27 cellular contexts compared by ENCODE assay signal in genomic region chr9:78557540-78557939, GRCh38.
"Had no signal": no experiment of that assay in that cellular context is flagged by ENCODE, and none has a peak within 500 bp of the region (broad histone marks: within the 10 kb centered on the region; RNA-seq: fewer than 3 reads in every experiment).

No MANE protein-coding gene starts in this region.

- DNase-seq: hypothalamus; immature natural killer cell; kidney; left ventricle myocardium inferior; mesendoderm; naive B cell; natural killer cell; nephron progenitor cell; occipital lobe; psoas muscle; right lobe of liver; stimulated activated CD4-positive, alpha-beta T cell treated with anti-CD3 and anti-CD28 coated beads, Interleukin-1b, Interleukin-23, amount 100 ng/mL, for 48 hours; stimulated activated CD4-positive, alpha-beta T cell treated with anti-CD3 and anti-CD28 coated beads, Interleukin-2, amount 100 ng/mL, for 48 hours; stimulated activated CD4-positive, alpha-beta T cell treated with anti-CD3 and anti-CD28 coated beads, Interleukin-4, amount 100 ng/mL, for 4 hours; stimulated activated CD8-positive, alpha-beta memory T cell treated with anti-CD3 and anti-CD28 coated beads, Interleukin-4, amount 100 ng/mL, for 48 hours; stimulated activated naive CD4-positive, alpha-beta T cell treated with Interleukin-2 at 50 U/mL for 16 hours; stimulated activated naive CD8-positive, alpha-beta T cell treated with anti-CD3 and anti-CD28 coated beads, Interleukin-15, amount 100 ng/mL, for 72 hours; substantia nigra; uterus had no signal

- H3K4me2 ChIP-seq: neural progenitor cell, smooth muscle cell had no signal

- H3K9ac ChIP-seq: neural progenitor cell, parathyroid adenoma had no signal

- H3K79me2 ChIP-seq: parathyroid adenoma had no signal

- H3K27me3 ChIP-seq: neural progenitor cell, neutrophil, right atrium auricular region, right lobe of liver, tibial nerve, uterus had no signal

- H3K27ac ChIP-seq: left ventricle myocardium inferior, neural progenitor cell, neutrophil, parathyroid adenoma, psoas muscle, right atrium auricular region, right lobe of liver, tibial nerve, uterus had no signal

- H3K9me3 ChIP-seq: left ventricle myocardium inferior, neutrophil, psoas muscle, right atrium auricular region, right lobe of liver, tibial nerve, uterus had no signal

- ATAC-seq: natural killer cell; psoas muscle; right lobe of liver; stimulated activated memory B cell treated with anti-CD40 and anti-IgM and Interleukin-4, amounts not matched to agents 10 μg/mL and 1 μg/mL and 100 μg/mL, for 72 hours; stimulated activated naive CD8-positive, alpha-beta T cell treated with anti-CD3 and anti-CD28 coated beads, Interleukin-15, amount 100 ng/mL, for 72 hours had no signal

- H3K4me1 ChIP-seq: left ventricle myocardium inferior, neural progenitor cell, parathyroid adenoma, psoas muscle, right atrium auricular region, right lobe of liver, tibial nerve, uterus had no signal

- H2AFZ ChIP-seq: neural progenitor cell, parathyroid adenoma had no signal

- H3K4me3 ChIP-seq: left ventricle myocardium inferior, lung, neural progenitor cell, psoas muscle, right atrium auricular region, right lobe of liver, smooth muscle cell, tibial nerve, uterus had no signal

- H3K36me3 ChIP-seq: left ventricle myocardium inferior, neural progenitor cell, neutrophil, right atrium auricular region, right lobe of liver, tibial nerve, uterus had no signal
